Comparison of ENCODE assay signal across 8 cellular contexts in the genomic region with DNA sequence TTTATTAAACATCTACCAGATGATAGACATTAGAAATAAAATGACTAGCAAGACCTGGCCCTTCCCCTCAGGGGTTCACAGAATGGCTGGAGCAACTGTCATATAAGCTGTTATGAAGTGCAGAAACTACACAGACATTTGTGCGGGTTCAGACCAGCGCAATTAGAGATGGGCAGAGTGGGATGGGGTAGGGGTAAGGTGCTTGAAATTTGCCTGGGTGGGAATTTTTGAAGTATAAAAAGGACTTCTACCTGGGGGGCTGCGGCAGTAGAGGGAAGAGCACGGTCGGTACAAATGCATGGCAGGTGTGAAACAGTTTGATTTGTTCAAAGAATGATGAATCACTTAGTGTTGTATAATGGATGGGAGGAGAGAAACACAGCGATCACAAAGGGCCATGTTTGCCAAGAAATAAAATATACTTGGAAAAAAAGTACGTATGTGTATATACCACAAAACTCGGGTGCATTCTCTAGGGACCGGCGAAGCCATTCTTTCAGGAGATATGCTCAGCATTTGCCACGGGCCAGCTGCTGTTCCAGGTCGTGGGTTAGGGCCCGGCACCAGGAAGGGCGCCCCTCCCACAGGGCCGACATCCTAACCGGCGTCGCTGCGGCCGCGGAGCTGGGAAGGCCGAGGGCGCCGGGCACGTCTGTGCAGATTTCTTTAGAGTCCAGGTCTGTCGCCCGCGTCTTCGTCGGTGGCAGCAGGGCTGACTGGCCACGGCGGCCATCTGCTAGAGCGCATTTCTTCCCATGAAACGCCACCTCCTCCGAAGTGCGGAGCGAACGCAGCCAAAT. TPM values are rescaled to one million over a fixed set of nuclear protein-coding genes. Genes with fewer than 3 reads are reported as not detected.
DNase-seq lines count a peak whose midpoint lies in the region; ATAC-seq and TF ChIP-seq lines count a peak whose summit lies in the region.

No MANE protein-coding gene starts in this region.

- H3K36me3 ChIP-seq in psoas muscle (ENCODE audit: insufficient read depth in 1 of 2, low read depth in 1 of 2), result peaks cover 10 to 47% of the 10 kb centered on the region in 2 donors

- H3K36me3 Mint-ChIP-seq in activated naive CD8-positive, alpha-beta T cell treated with anti-CD3 and anti-CD28 coated beads, Interleukin-2, amount 50 U/mL, for 24 hours (ENCODE audit: low read depth), result peaks cover 38% of the 10 kb centered on the region

- DNase-seq in AG04450 (ENCODE audit: low read depth, low spot score) (no peak), NCI-H2227 treated with DMSO at 0.1 percent for 48 hours (lab: John Stamatoyannopoulos, UW) (peak; percentile 45), left ventricle myocardium superior (peak; percentile 64), psoas muscle (peak; percentile 58 to 74), GM19240 (ENCODE audit: insufficient read length, low spot score) (no peak)
- peak; percentile 43 for DNase-seq in activated naive CD8-positive, alpha-beta T cell treated with anti-CD3 and anti-CD28 coated beads, Interleukin-2, amount 50 U/mL, for 24 hours

- peaks cover 5% of the 10 kb centered on the region; the same call in 1 of the 2 replicates for H3K9me3 ChIP-seq in AG04450 (ENCODE audit: control insufficient read depth, insufficient read depth, low read length)
- no peaks in the 10 kb centered on the region for H3K9me3 ChIP-seq in psoas muscle

- peaks cover 2% of the 10 kb centered on the region for H3K27me3 Mint-ChIP-seq in activated naive CD8-positive, alpha-beta T cell treated with anti-CD3 and anti-CD28 coated beads, Interleukin-2, amount 50 U/mL, for 24 hours

- CTCF ChIA-PET in AG04450 (lab: Charles Lee), result interaction anchor here (0.5 to 5.6 kb wide), 17 partner anchors 11 to 460 kb away, joined by 3 to 37 read pairs (median 4); a partner anchor contains a TSS

- H3K4me3 Mint-ChIP-seq in activated naive CD8-positive, alpha-beta T cell treated with anti-CD3 and anti-CD28 coated beads, Interleukin-2, amount 50 U/mL, for 24 hours, result peak overlapping the region; percentile 99

- TF ChIP-seq CTCF in AG04450 (IDR thresholded peaks at IDR 0.05; ENCODE audit: low read depth, low read length) (no peak), psoas muscle (IDR thresholded peaks at IDR 0.05) (no peak)

- H3K27me3 ChIP-seq in AG04450 (ENCODE audit: control insufficient read depth, insufficient read depth, low read length) (no peaks in the 10 kb centered on the region), psoas muscle (ENCODE audit: insufficient read depth in 3 of 3, low read length in 2 of 3) (no peaks in the 10 kb centered on the region)

- WGBS in psoas muscle, 3 donors, result 5 to 6% (median 6%) methylated on average over 38 of the region's 38 CpGs

- peaks cover 19% of the 10 kb centered on the region for H3K4me1 ChIP-seq in psoas muscle

- H3K27ac Mint-ChIP-seq in activated naive CD8-positive, alpha-beta T cell treated with anti-CD3 and anti-CD28 coated beads, Interleukin-2, amount 50 U/mL, for 24 hours, result peak overlapping the region; percentile 97

- intact Hi-C loops in left ventricle myocardium superior (cut with micrococcal nuclease) (no loop called here), psoas muscle (cut with DNase I) (loop anchor here in 1 of 2 donors (2.0 kb wide), 1 partner anchor 40 kb away; a partner anchor contains a TSS)

- H3K27ac ChIP-seq in AG04450 (ENCODE audit: low read depth, low read length), result peak overlapping the region; percentile 94
- H3K27ac ChIP-seq in psoas muscle, result peak overlapping the region; percentile 95

- no peaks in the 10 kb centered on the region for H3K9me3 Mint-ChIP-seq in activated naive CD8-positive, alpha-beta T cell treated with anti-CD3 and anti-CD28 coated beads, Interleukin-2, amount 50 U/mL, for 24 hours

- H3K4me3 ChIP-seq in AG04450 (ENCODE audit: low read depth, low read length) (peak overlapping the region; percentile 98), psoas muscle (peak overlapping the region; percentile 75)

- POLR2A ChIA-PET in AG04450 (lab: Yijun Ruan, JAX), result interaction anchor here (0.6 to 3.1 kb wide), 14 partner anchors 9 to 312 kb away, joined by 3 to 30 read pairs (median 3); a partner anchor contains a TSS

- H3K4me1 Mint-ChIP-seq in activated naive CD8-positive, alpha-beta T cell treated with anti-CD3 and anti-CD28 coated beads, Interleukin-2, amount 50 U/mL, for 24 hours, result peaks cover 51% of the 10 kb centered on the region

- ATAC-seq in GM18498 (IDR thresholded peaks at IDR 0.05; ENCODE audit: unreplicated experiment), result peak; percentile 32
- peak; percentile 17 for ATAC-seq in HG02981 (IDR thresholded peaks at IDR 0.05; ENCODE audit: unreplicated experiment)
- peak; percentile 13 for ATAC-seq in activated naive CD8-positive, alpha-beta T cell treated with anti-CD3 and anti-CD28 coated beads, Interleukin-2, amount 50 U/mL, for 24 hours
- ATAC-seq in left ventricle myocardium superior, result peak; percentile 45
- ATAC-seq in psoas muscle, result peak; percentile 40 to 59 (median 54)

RNA-seq across cellular contexts. Expression of a gene that starts 0.8 kb away (rescaled TPM):
- 31.3 and 46.6 TPM in 2 replicates for polyA plus RNA-seq in AG04450 (2011; rRNA removed)
- polyA minus RNA-seq in AG04450 (2011; rRNA and poly(A)+ RNA removed), result 4.3 and 6.9 TPM in 2 replicates
- total RNA-seq in left ventricle myocardium superior, result 50.2 TPM
- total RNA-seq in psoas muscle, result 10 to 100 TPM; 31.2 to 45.1 (median 41.8) TPM
- 100 to 1,000 TPM in 1 of 3 donors, 10 to 100 TPM in 2; 47.7 to 141 (median 67.1) TPM for polyA plus RNA-seq in psoas muscle

RNA-seq across cellular contexts. Expression of a gene that starts 39.9 kb away (rescaled TPM):
- polyA plus RNA-seq in AG04450 (2011; rRNA removed) (5.3 and 5.4 TPM in 2 replicates), psoas muscle (10 to 100 TPM; 10.1 to 17.6 (median 14.0) TPM)
- polyA minus RNA-seq in AG04450 (2011; rRNA and poly(A)+ RNA removed), result 3.6 and 4.3 TPM in 2 replicates
- total RNA-seq in left ventricle myocardium superior (59.3 TPM), psoas muscle (10 to 100 TPM; 19.3 to 29.2 (median 24.4) TPM)

Comparison
In these comparisons a context has a peak if more than half of its experiments do, and no peak if none do; other contexts are left out.
1. DNase-seq: peak in NCI-H2227 treated with DMSO at 0.1 percent for 48 hours (single experiment), activated naive CD8-positive, alpha-beta T cell treated with anti-CD3 and anti-CD28 coated beads, Interleukin-2, amount 50 U/mL, for 24 hours (single experiment), left ventricle myocardium superior (single experiment) and psoas muscle (2 of 2); none in AG04450 (single experiment) and GM19240 (single experiment).
2. Peak in every context shown above with its lines, with median percentiles within 50 percentile points of each other: ATAC-seq.